In genomic region chr2:630451-631320, GRCh38 we compare ENCODE assay signal across 21 cellular contexts. TPM values are rescaled to one million over a fixed set of nuclear protein-coding genes. Genes with fewer than 3 reads are reported as not detected.
DNase-seq lines count a peak whose midpoint lies in the region; ATAC-seq, FAIRE-seq and TF ChIP-seq lines count a peak whose summit lies in the region.
"Had no signal": no experiment of that assay in that cellular context is flagged by ENCODE, and none has a peak within 500 bp of the region (broad histone marks: within the 10 kb centered on the region; RNA-seq: fewer than 3 reads in every experiment).

No MANE protein-coding gene starts in this region.

- no peak overlapping the region for H3K4me2 ChIP-seq in H9 (ENCODE audit: insufficient read depth, insufficient read length, low read length)
- H3K4me2 ChIP-seq: BLaER1 treated with 17β-estradiol and CSF1 and Interleukin-3, amounts not matched to agents 10 nM and 100 nM had no signal

- no peak for ATAC-seq in stimulated activated memory B cell treated with anti-CD40 and anti-IgM and Interleukin-4, amounts not matched to agents 10 μg/mL and 1 μg/mL and 100 μg/mL, for 72 hours

- FAIRE-seq in G401.6 (lab: Jason Lieb, UNC) (peak; percentile 72), colon (lab: Jason Lieb, UNC) (peak; percentile 21), kidney (lab: Jason Lieb, UNC) (peak; percentile 80)
- FAIRE-seq: D721Med, GM12892, H54 had no signal

- no peak overlapping the region for H3K4me3 Mint-ChIP-seq in stimulated activated memory B cell treated with anti-CD40 and anti-IgM and Interleukin-4, amounts not matched to agents 10 μg/mL and 1 μg/mL and 100 μg/mL, for 72 hours
- no peak overlapping the region for H3K4me3 Mint-ChIP-seq in H9
- H3K4me3 Mint-ChIP-seq: CD14-positive monocyte; CD4-positive, alpha-beta T cell; CD8-positive, alpha-beta memory T cell had no signal

- no peaks in the 10 kb centered on the region for H3K36me3 Mint-ChIP-seq in stimulated activated memory B cell treated with anti-CD40 and anti-IgM and Interleukin-4, amounts not matched to agents 10 μg/mL and 1 μg/mL and 100 μg/mL, for 72 hours
- peaks cover 0 to 1% (median 0%) of the 10 kb centered on the region in 3 experiments; a peak in 1 of 7 replicates for H3K36me3 Mint-ChIP-seq in H9 (ENCODE audit: insufficient read depth in 1 of 3, low read depth in 3 of 3)
- H3K36me3 Mint-ChIP-seq: CD14-positive monocyte; CD8-positive, alpha-beta memory T cell had no signal

- no peaks in the 10 kb centered on the region for H3K79me2 ChIP-seq in H9 (ENCODE audit: insufficient read depth, low read length)

- no peak overlapping the region for H4K91ac ChIP-seq in H9 (ENCODE audit: insufficient read length, low read depth, low read length)

- H2BK120ac ChIP-seq in H9 (ENCODE audit: low read depth, low read length, poor library complexity, severe bottlenecking): no peak overlapping the region

- no peak overlapping the region for H2BK15ac ChIP-seq in H9 (ENCODE audit: low read depth, low read length)

- no peaks in the 10 kb centered on the region for H3K23me2 ChIP-seq in H9 (ENCODE audit: insufficient read length, low read depth, low read length, poor library complexity, severe bottlenecking)

- H3K4me3 ChIP-seq in kidney (ENCODE audit: low read length in 2 of 2) (no peak overlapping the region), testis (no peak overlapping the region)
- H3K4me3 ChIP-seq: BLaER1 treated with 17β-estradiol and CSF1 and Interleukin-3, amounts not matched to agents 10 nM and 100 nM had no signal

- H3K27me3 ChIP-seq in testis: no peaks in the 10 kb centered on the region
- no peaks in the 10 kb centered on the region for H3K27me3 ChIP-seq in H9 (ENCODE audit: insufficient read depth, low read length)
- H3K27me3 ChIP-seq: BE2C had no signal

- no peak overlapping the region for H3K23ac ChIP-seq in H9 (ENCODE audit: insufficient read length, low read depth, low read length)

- H2BK5ac ChIP-seq in H9 (ENCODE audit: insufficient read length, low read length): no peak overlapping the region

- WGBS in testis, 2 donors: 0% methylated on average over 1 of the region's 1 CpG
- WGBS in H9 (ENCODE audit: extremely low coverage, insufficient read length, low lambda C conversion rate): no CpG with 5 or more reads among the region's 1 CpG

- no peaks in the 10 kb centered on the region for H3K79me1 ChIP-seq in H9 (ENCODE audit: insufficient read depth, low read depth, low read length, poor library complexity, severe bottlenecking)

- H3K27me3 Mint-ChIP-seq in stimulated activated memory B cell treated with anti-CD40 and anti-IgM and Interleukin-4, amounts not matched to agents 10 μg/mL and 1 μg/mL and 100 μg/mL, for 72 hours: peaks cover 8% of the 10 kb centered on the region
- H3K27me3 Mint-ChIP-seq in H9 (ENCODE audit: low read depth): peaks cover 7% of the 10 kb centered on the region
- H3K27me3 Mint-ChIP-seq: CD4-positive, alpha-beta T cell had no signal

- H3K9me3 Mint-ChIP-seq in stimulated activated memory B cell treated with anti-CD40 and anti-IgM and Interleukin-4, amounts not matched to agents 10 μg/mL and 1 μg/mL and 100 μg/mL, for 72 hours: peaks cover 3% of the 10 kb centered on the region
- H3K9me3 Mint-ChIP-seq in H9: peaks cover under 1 to 5% of the 10 kb centered on the region in 2 experiments; a peak in 4 of 5 replicates
- H3K9me3 Mint-ChIP-seq: CD4-positive, alpha-beta T cell; CD8-positive, alpha-beta memory T cell had no signal

- H3K56ac ChIP-seq in H9 (ENCODE audit: insufficient read length, low read depth, low read length): no peak overlapping the region

- H3T11ph ChIP-seq in H9 (ENCODE audit: low read length): no peak overlapping the region

- intact Hi-C loops in kidney (cut with DNase I) (no loop called here), testis (cut with DNase I; ENCODE audit: low total_unique reads) (no loop called here)

- H3K27ac ChIP-seq in kidney (ENCODE audit: low read depth in 2 of 2, low read length in 2 of 2) (no peak overlapping the region), testis (no peak overlapping the region), H9 (ENCODE audit: insufficient read length, low read depth, low read length) (no peak overlapping the region)
- H3K27ac ChIP-seq: BLaER1 treated with 17β-estradiol and CSF1 and Interleukin-3, amounts not matched to agents 10 nM and 100 nM had no signal

- no peaks in the 10 kb centered on the region for H4K20me1 ChIP-seq in H9 (ENCODE audit: control insufficient read depth, insufficient read depth, insufficient read length)
- H4K20me1 ChIP-seq: BLaER1 treated with 17β-estradiol and CSF1 and Interleukin-3, amounts not matched to agents 10 nM and 100 nM had no signal

- no peak overlapping the region for H3K4ac ChIP-seq in H9 (ENCODE audit: low read depth, low read length)

- H3K36me3 ChIP-seq in kidney (ENCODE audit: control insufficient read depth in 1 of 2, insufficient read depth in 2 of 2, low read length in 2 of 2): no peaks in the 10 kb centered on the region
- no peaks in the 10 kb centered on the region for H3K36me3 ChIP-seq in testis (ENCODE audit: low read depth, missing control alignments)
- H3K36me3 ChIP-seq: BE2C; BLaER1 treated with 17β-estradiol and CSF1 and Interleukin-3, amounts not matched to agents 10 nM and 100 nM had no signal

- H3K9ac ChIP-seq in kidney (ENCODE audit: low read length in 2 of 2) (no peak overlapping the region), H9 (ENCODE audit: extremely low read depth, insufficient read length, low read length) (no peak overlapping the region)
- H3K9ac ChIP-seq: BLaER1 treated with 17β-estradiol and CSF1 and Interleukin-3, amounts not matched to agents 10 nM and 100 nM had no signal

- H3K9me3 ChIP-seq in kidney (ENCODE audit: control insufficient read depth in 1 of 2, low read length in 2 of 2): no peaks in the 10 kb centered on the region
- H3K9me3 ChIP-seq in testis: no peaks in the 10 kb centered on the region
- H3K9me3 ChIP-seq in H9 (ENCODE audit: control insufficient read depth, low read depth, low read length): no peaks in the 10 kb centered on the region
- H3K9me3 ChIP-seq: BE2C; BLaER1 treated with 17β-estradiol and CSF1 and Interleukin-3, amounts not matched to agents 10 nM and 100 nM had no signal

- H3K4me1 Mint-ChIP-seq in stimulated activated memory B cell treated with anti-CD40 and anti-IgM and Interleukin-4, amounts not matched to agents 10 μg/mL and 1 μg/mL and 100 μg/mL, for 72 hours: no peaks in the 10 kb centered on the region
- H3K4me1 Mint-ChIP-seq in H9: peaks cover 13 to 18% of the 10 kb centered on the region in 2 experiments
- H3K4me1 Mint-ChIP-seq: CD14-positive monocyte; CD8-positive, alpha-beta memory T cell had no signal

- H3K27ac Mint-ChIP-seq in stimulated activated memory B cell treated with anti-CD40 and anti-IgM and Interleukin-4, amounts not matched to agents 10 μg/mL and 1 μg/mL and 100 μg/mL, for 72 hours: no peak overlapping the region
- H3K27ac Mint-ChIP-seq in H9: no peak overlapping the region
- H3K27ac Mint-ChIP-seq: CD14-positive monocyte; CD4-positive, alpha-beta T cell; CD8-positive, alpha-beta memory T cell had no signal

- no peak overlapping the region for H3K18ac ChIP-seq in H9 (ENCODE audit: insufficient read length, low read depth, low read length)

- no peak for TF ChIP-seq POLR2A in testis (IDR thresholded peaks at IDR 0.05)

- DNase-seq in SK-N-DZ (ENCODE audit: low spot score) (peak; percentile 100), kidney (no peak), testis (no peak), H9 (no peak), AML-193 (lab: John Stamatoyannopoulos, UW) (no peak)
- DNase-seq: BE2C; CD4-positive, alpha-beta T cell; CD8-positive, alpha-beta memory T cell; DMS 273 treated with DMSO at 0.1 percent for 48 hours; DMS79; EL; GOT3; HCEC 1CT had no signal

- no peak overlapping the region for H2AFZ ChIP-seq in H9 (ENCODE audit: low read length)

- H4K8ac ChIP-seq in H9 (replicated peaks; ENCODE audit: insufficient read length, low read depth, low read length): no peak overlapping the region

- no peak for TF ChIP-seq CTCF in kidney (IDR thresholded peaks at IDR 0.05; ENCODE audit: borderline replicate concordance, extremely low read depth, insufficient read depth)
- TF ChIP-seq CTCF in testis (IDR thresholded peaks at IDR 0.05): no peak
- TF ChIP-seq CTCF in H9 (conservative IDR thresholded peaks at IDR 0.05): no peak

- H2BK12ac ChIP-seq in H9 (ENCODE audit: insufficient read length, low read depth, low read length): no peak overlapping the region

- H2AK5ac ChIP-seq in H9 (ENCODE audit: insufficient read length, low read length): no peak overlapping the region

- H3K4me1 ChIP-seq in kidney (ENCODE audit: control insufficient read depth in 1 of 2, insufficient read depth in 1 of 2, low read depth in 1 of 2, low read length in 2 of 2) (peaks cover 0 to 5% of the 10 kb centered on the region in 2 donors), testis (no peaks in the 10 kb centered on the region), H9 (ENCODE audit: insufficient read depth, low read length) (no peaks in the 10 kb centered on the region)
- H3K4me1 ChIP-seq: BE2C had no signal

- H2BK20ac ChIP-seq in H9 (ENCODE audit: low read depth, low read length, poor library complexity, severe bottlenecking): no peak overlapping the region

- no peak overlapping the region for H4K5ac ChIP-seq in H9 (ENCODE audit: insufficient read length, low read depth, low read length)

- H3K14ac ChIP-seq in H9 (ENCODE audit: insufficient read depth, low read length): no peak overlapping the region

RNA-seq across cellular contexts. Expression of gene TMEM18, which starts 46.5 kb away (rescaled TPM):
- 26.6 and 38.1 TPM in 2 replicates for polyA plus RNA-seq in SK-N-DZ (2014; cell fraction: cytosol; rRNA removed)
- polyA plus RNA-seq in SK-N-DZ (2014; cell fraction: nucleus; rRNA removed): 33.2 and 39.1 TPM in 2 replicates
- 24.0 TPM for total RNA-seq in kidney
- polyA plus RNA-seq in kidney (ENCODE audit: insufficient read depth, low read depth, low replicate concordance): 29.7 TPM
- total RNA-seq in testis: 10 to 100 TPM; 18.0 to 25.8 TPM
- 30.5 TPM for polyA plus RNA-seq in testis (ENCODE audit: insufficient read depth, low read depth, low replicate concordance)
- 28.3 and 30.7 TPM in 2 replicates for total RNA-seq in H9 (2021)
